ENCODE assay signal across 19 cellular contexts in the genomic region with DNA sequence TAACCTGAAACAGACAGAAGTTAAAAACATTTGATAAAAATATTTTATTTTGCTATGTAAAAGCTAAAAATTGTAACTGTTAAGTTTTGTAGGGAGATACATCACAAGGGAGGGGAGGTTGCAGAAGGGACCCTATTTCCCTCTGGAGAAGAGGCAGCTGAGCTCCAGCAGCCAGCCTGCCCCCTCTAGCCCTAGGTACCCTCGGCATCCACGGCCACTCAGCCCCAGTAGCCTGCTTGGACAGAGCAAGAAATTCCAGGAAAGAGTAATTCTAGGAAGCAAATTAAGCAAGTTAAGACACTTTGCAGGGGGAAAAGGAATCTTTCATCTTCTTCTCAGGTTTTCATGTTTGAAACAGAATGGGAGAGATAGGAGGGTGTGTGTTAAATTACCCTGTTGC. TPM values are rescaled to one million over a fixed set of nuclear protein-coding genes. Genes with fewer than 3 reads are reported as not detected.
DNase-seq lines count a peak whose midpoint lies in the region; ATAC-seq and TF ChIP-seq lines count a peak whose summit lies in the region.
"Had no signal": no experiment of that assay in that cellular context is flagged by ENCODE, and none has a peak within 500 bp of the region (broad histone marks: within the 10 kb centered on the region; RNA-seq: fewer than 3 reads in every experiment).

No MANE protein-coding gene starts in this region.

- H4K20me1 ChIP-seq in GM23338 (replicated peaks; ENCODE audit: insufficient read depth) = no peaks in the 10 kb centered on the region
- H4K20me1 ChIP-seq in smooth muscle cell (ENCODE audit: low read depth) = peaks cover 58% of the 10 kb centered on the region
- H4K20me1 ChIP-seq in H9 (ENCODE audit: control insufficient read depth, insufficient read depth, insufficient read length) = no peaks in the 10 kb centered on the region

- no peaks in the 10 kb centered on the region for H3K79me1 ChIP-seq in H9 (ENCODE audit: insufficient read depth, low read depth, low read length, poor library complexity, severe bottlenecking)

- H3K9me3 Mint-ChIP-seq in GM23338 (no peaks in the 10 kb centered on the region), WTC11 (no peaks in the 10 kb centered on the region), H9 (no peaks in the 10 kb centered on the region)
- H3K9me3 Mint-ChIP-seq: CD4-positive, alpha-beta T cell; stimulated activated effector memory CD8-positive, alpha-beta T cell treated with anti-CD3 and anti-CD28 coated beads, Interleukin-12 subunit alpha, Interleukin-12 subunit beta, amount 100 ng/mL, for 72 hours; T-cell had no signal

- no peak for TF ChIP-seq CTCF in GM23338 (conservative IDR thresholded peaks at IDR 0.05; ENCODE audit: low read depth in 2 of 2)
- no peak for TF ChIP-seq CTCF in WTC11 (IDR thresholded peaks at IDR 0.05)
- no peak for TF ChIP-seq CTCF in smooth muscle cell (IDR thresholded peaks at IDR 0.05; ENCODE audit: borderline replicate concordance, insufficient read depth, poor library complexity, severe bottlenecking)
- TF ChIP-seq CTCF in H9 (conservative IDR thresholded peaks at IDR 0.05) = no peak

- DNase-seq in GM23338 (ENCODE audit: low spot score) (peak; percentile 19), WTC11 (ENCODE audit: low spot score) (peak; percentile 20), smooth muscle cell (lab: John Stamatoyannopoulos, UW; ENCODE audit: unreplicated experiment) (no peak), H9 (no peak), activated T-cell treated with anti-CD3 and anti-CD28 coated beads for 4 hours (no peak), NCI-H446 treated with DMSO at 0.1 percent for 48 hours (lab: John Stamatoyannopoulos, UW) (no peak)
- DNase-seq: activated CD4-positive, alpha-beta T cell treated with anti-CD3 and anti-CD28 coated beads, Interleukin-2, amount 50 U/mL, for 1 hour; CD4-positive, alpha-beta T cell; DMS79 treated with DMSO at 0.1 percent for 48 hours; NCI-H1417; NCI-H2171; NCI-H526; pancreas; right lobe of liver; Right ventricle myocardium superior; T-cell had no signal

- H2AK5ac ChIP-seq in H9 (ENCODE audit: insufficient read length, low read length) = no peak overlapping the region

- H3K36me3 Mint-ChIP-seq in GM23338 (ENCODE audit: low read depth) (no peaks in the 10 kb centered on the region), WTC11 (no peaks in the 10 kb centered on the region), H9 (ENCODE audit: insufficient read depth in 1 of 3, low read depth in 3 of 3) (no peaks in the 10 kb centered on the region)
- H3K36me3 Mint-ChIP-seq: stimulated activated effector memory CD8-positive, alpha-beta T cell treated with anti-CD3 and anti-CD28 coated beads, Interleukin-12 subunit alpha, Interleukin-12 subunit beta, amount 100 ng/mL, for 72 hours; T-cell had no signal

- no peak overlapping the region for H3K4ac ChIP-seq in H9 (ENCODE audit: low read depth, low read length)

- H3K56ac ChIP-seq in H9 (ENCODE audit: insufficient read length, low read depth, low read length) = no peak overlapping the region

- H2BK12ac ChIP-seq in H9 (ENCODE audit: insufficient read length, low read depth, low read length) = no peak overlapping the region

- no peak overlapping the region for H4K5ac ChIP-seq in H9 (ENCODE audit: insufficient read length, low read depth, low read length)

- H3K4me3 ChIP-seq in GM23338 (no peak overlapping the region), mesodermal cell (ENCODE audit: extremely low read depth, insufficient read depth, low read length, poor library complexity, severe bottlenecking) (no peak overlapping the region), smooth muscle cell (no peak overlapping the region)
- H3K4me3 ChIP-seq: coronary artery, pancreas, right lobe of liver had no signal

- no peak overlapping the region for H3K18ac ChIP-seq in H9 (ENCODE audit: insufficient read length, low read depth, low read length)

- H3K23ac ChIP-seq in H9 (ENCODE audit: insufficient read length, low read depth, low read length) = no peak overlapping the region

- H3K9me3 ChIP-seq in mesodermal cell (ENCODE audit: control insufficient read depth, low read length) = no peaks in the 10 kb centered on the region
- no peaks in the 10 kb centered on the region for H3K9me3 ChIP-seq in smooth muscle cell (replicated peaks; ENCODE audit: low read depth)
- H3K9me3 ChIP-seq in H9 (ENCODE audit: control insufficient read depth, low read depth, low read length) = no peaks in the 10 kb centered on the region
- H3K9me3 ChIP-seq: pancreas, right lobe of liver had no signal

- H2BK120ac ChIP-seq in H9 (ENCODE audit: low read depth, low read length, poor library complexity, severe bottlenecking) = no peak overlapping the region

- no peak overlapping the region for H3T11ph ChIP-seq in H9 (ENCODE audit: low read length)

- peak; percentile 76 for ATAC-seq in GM23338
- peak; percentile 79 for ATAC-seq in WTC11
- ATAC-seq: stimulated activated effector memory CD8-positive, alpha-beta T cell treated with anti-CD3 and anti-CD28 coated beads, Interleukin-12 subunit alpha, Interleukin-12 subunit beta, amount 100 ng/mL, for 72 hours; T-cell had no signal

- H3K79me2 ChIP-seq in GM23338 (replicated peaks; ENCODE audit: insufficient read depth) (peaks cover 36% of the 10 kb centered on the region), smooth muscle cell (ENCODE audit: low read depth) (peaks cover 80% of the 10 kb centered on the region), H9 (ENCODE audit: insufficient read depth, low read length) (no peaks in the 10 kb centered on the region; the same call in 1 of the 2 replicates)

- H3K36me3 ChIP-seq in GM23338 (ENCODE audit: insufficient read depth) (no peaks in the 10 kb centered on the region), mesodermal cell (ENCODE audit: control insufficient read depth, insufficient read depth, low read length) (no peaks in the 10 kb centered on the region), smooth muscle cell (ENCODE audit: low read depth) (no peaks in the 10 kb centered on the region)
- H3K36me3 ChIP-seq: pancreas, right lobe of liver had no signal

- H3F3A ChIP-seq in GM23338 (replicated peaks; ENCODE audit: low read depth) (no peaks in the 10 kb centered on the region), smooth muscle cell (ENCODE audit: low read depth) (no peaks in the 10 kb centered on the region)

- H3K9ac ChIP-seq in smooth muscle cell (ENCODE audit: low read depth) (no peak overlapping the region), H9 (ENCODE audit: extremely low read depth, insufficient read length, low read length) (no peak overlapping the region)

- peaks cover 5% of the 10 kb centered on the region for H3K23me2 ChIP-seq in H9 (ENCODE audit: insufficient read length, low read depth, low read length, poor library complexity, severe bottlenecking)

- H3K27me3 Mint-ChIP-seq in GM23338 (ENCODE audit: insufficient read depth, low read depth, poor library complexity) (peaks cover under 1% of the 10 kb centered on the region), WTC11 (ENCODE audit: low read depth) (peaks cover 8% of the 10 kb centered on the region; the same call in 1 of the 2 replicates), H9 (ENCODE audit: low read depth) (peaks cover 2% of the 10 kb centered on the region; the same call in 1 of the 2 replicates)

- H3K4me1 ChIP-seq in GM23338 (ENCODE audit: insufficient read depth) (peaks cover 45% of the 10 kb centered on the region), mesodermal cell (ENCODE audit: control insufficient read depth, insufficient read depth, low read length, poor library complexity, severe bottlenecking) (no peaks in the 10 kb centered on the region), smooth muscle cell (ENCODE audit: low read depth) (peaks cover 28% of the 10 kb centered on the region), H9 (ENCODE audit: insufficient read depth, low read length) (peaks cover 5% of the 10 kb centered on the region; the same call in 1 of the 2 replicates)
- H3K4me1 ChIP-seq: right lobe of liver had no signal

- no peak overlapping the region for H4K91ac ChIP-seq in H9 (ENCODE audit: insufficient read length, low read depth, low read length)

- H2BK20ac ChIP-seq in H9 (ENCODE audit: low read depth, low read length, poor library complexity, severe bottlenecking) = no peak overlapping the region

- peaks cover 16% of the 10 kb centered on the region for H3K27me3 ChIP-seq in GM23338 (ENCODE audit: insufficient read depth)
- no peaks in the 10 kb centered on the region for H3K27me3 ChIP-seq in smooth muscle cell (ENCODE audit: low read depth)
- no peaks in the 10 kb centered on the region for H3K27me3 ChIP-seq in H9 (ENCODE audit: insufficient read depth, low read length)

- H3K27ac ChIP-seq in GM23338 (ENCODE audit: low read depth) (no peak overlapping the region), mesodermal cell (ENCODE audit: low read depth, low read length, severe bottlenecking) (peak overlapping the region; percentile 52), smooth muscle cell (ENCODE audit: low read depth) (no peak overlapping the region), H9 (ENCODE audit: insufficient read length, low read depth, low read length) (no peak overlapping the region)
- H3K27ac ChIP-seq: coronary artery, pancreas, right lobe of liver had no signal

- POLR2A ChIA-PET in WTC11 (lab: Charles Lee) = no interaction called here

- no peak overlapping the region for H3K14ac ChIP-seq in H9 (ENCODE audit: insufficient read depth, low read length)

- H2BK15ac ChIP-seq in H9 (ENCODE audit: low read depth, low read length) = no peak overlapping the region

- no peak overlapping the region for H3K4me3 Mint-ChIP-seq in GM23338
- no peak overlapping the region for H3K4me3 Mint-ChIP-seq in WTC11
- H3K4me3 Mint-ChIP-seq in H9 = no peak overlapping the region
- H3K4me3 Mint-ChIP-seq: CD4-positive, alpha-beta T cell; stimulated activated effector memory CD8-positive, alpha-beta T cell treated with anti-CD3 and anti-CD28 coated beads, Interleukin-12 subunit alpha, Interleukin-12 subunit beta, amount 100 ng/mL, for 72 hours; T-cell had no signal

- WGBS in mesodermal cell (ENCODE audit: insufficient coverage in 2 of 2), 2 experiments = 55 to 86% methylated on average over 2 of the region's 2 CpGs
- WGBS in smooth muscle cell (ENCODE audit: low lambda C conversion rate) = 53% methylated on average over 2 of the region's 2 CpGs
- no CpG with 5 or more reads among the region's 2 CpGs for WGBS in H9 (ENCODE audit: extremely low coverage, insufficient read length, low lambda C conversion rate)

- no peak overlapping the region for H2BK5ac ChIP-seq in H9 (ENCODE audit: insufficient read length, low read length)

- H3K4me1 Mint-ChIP-seq in GM23338 = peaks cover 40% of the 10 kb centered on the region
- H3K4me1 Mint-ChIP-seq in WTC11 = peaks cover 55% of the 10 kb centered on the region
- peaks cover 40 to 46% of the 10 kb centered on the region in 2 experiments for H3K4me1 Mint-ChIP-seq in H9

- no peaks in the 10 kb centered on the region for H3K9me2 ChIP-seq in GM23338 (ENCODE audit: insufficient read depth)

- CTCF ChIA-PET in WTC11 (lab: Charles Lee) = no interaction called here

- H3K4me2 ChIP-seq in GM23338 (no peak overlapping the region), smooth muscle cell (peak overlapping the region; percentile 77), H9 (ENCODE audit: insufficient read depth, insufficient read length, low read length) (no peak overlapping the region)

- H2AFZ ChIP-seq in GM23338 (no peak overlapping the region), smooth muscle cell (ENCODE audit: low read depth) (no peak overlapping the region), H9 (ENCODE audit: low read length) (no peak overlapping the region)

- H3K27ac Mint-ChIP-seq in GM23338 (no peak overlapping the region), WTC11 (peak overlapping the region; percentile 57; the same call in 1 of the 2 replicates), H9 (peak overlapping the region in 1 of 3 experiments; percentile 44; a peak in 1 of 7 replicates)
- H3K27ac Mint-ChIP-seq: CD4-positive, alpha-beta T cell; stimulated activated effector memory CD8-positive, alpha-beta T cell treated with anti-CD3 and anti-CD28 coated beads, Interleukin-12 subunit alpha, Interleukin-12 subunit beta, amount 100 ng/mL, for 72 hours; T-cell had no signal

- H4K8ac ChIP-seq in H9 (replicated peaks; ENCODE audit: insufficient read length, low read depth, low read length) = no peak overlapping the region

RNA-seq across cellular contexts. Expression of gene SGCE, which starts 5.8 kb away (rescaled TPM):
- total RNA-seq in GM23338 (2014; rRNA removed; shearing (Covaris generic)) = 46.1 and 52.1 TPM in 2 replicates
- polyA plus RNA-seq in GM23338 (2016; fragmentation: Nextera tagmentation; extraction: Ambion mirVana) (53.5 and 54.8 TPM in 2 replicates), smooth muscle cell (87.1 and 96.1 TPM in 2 replicates)
- total RNA-seq in WTC11 (2021) (19.0 to 25.3 TPM (median 24.2 TPM) in 3 replicates), smooth muscle cell (114 and 123 TPM in 2 replicates), H9 (2021) (30.5 and 30.8 TPM in 2 replicates)
- polyA plus RNA-seq in mesodermal cell (2013, experiment 1 of 2) = 43.8 TPM
- 44.5 TPM for polyA plus RNA-seq in mesodermal cell (2013, experiment 2 of 2)

Comparison
In these comparisons a context has a peak if more than half of its experiments do, and no peak if none do; other contexts are left out.
1. DNase-seq: peak in GM23338 (single experiment) and WTC11 (single experiment); none in smooth muscle cell (single experiment), H9 (single experiment), activated T-cell treated with anti-CD3 and anti-CD28 coated beads for 4 hours (single experiment) and NCI-H446 treated with DMSO at 0.1 percent for 48 hours (single experiment).